ENCODE assay signal across 27 cellular contexts in the genomic region with DNA sequence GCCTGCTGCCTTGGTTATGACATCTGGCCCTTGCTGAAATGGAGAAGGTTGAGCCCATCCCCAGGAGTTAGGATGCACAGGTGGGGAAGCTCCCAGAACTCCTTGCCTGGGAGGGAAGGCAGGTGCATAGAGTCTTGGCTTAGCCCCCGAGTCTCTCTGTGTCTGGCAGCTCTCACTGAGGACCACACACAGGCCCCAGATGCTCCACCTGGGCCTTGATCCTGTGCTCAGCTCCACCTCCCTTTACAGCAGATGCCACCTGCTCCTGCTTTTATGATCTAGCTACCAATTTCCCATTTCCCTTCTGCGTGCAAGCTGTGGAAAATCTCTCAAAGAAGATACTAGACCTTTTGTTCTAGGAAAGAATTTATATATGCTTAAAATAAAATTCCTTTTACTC.
"Had no signal": no experiment of that assay in that cellular context is flagged by ENCODE, and none has a peak within 500 bp of the region (broad histone marks: within the 10 kb centered on the region; RNA-seq: fewer than 3 reads in every experiment).

No MANE protein-coding gene starts in this region.

- DNase-seq: activated CD4-positive, alpha-beta memory T cell treated with anti-CD3 and anti-CD28 coated beads for 36 hours; activated CD4-positive, alpha-beta T cell treated with anti-CD3 and anti-CD28 coated beads, Interleukin-2, amount 10 ng/mL, durations not matched to agents 7 days and 5 days; activated CD4-positive, CD25-positive, alpha-beta regulatory T cell; activated CD8-positive, alpha-beta memory T cell treated with anti-CD3 and anti-CD28 coated beads for 24 hours; activated gamma-delta T cell; activated naive CD4-positive, alpha-beta T cell treated with anti-CD3 and anti-CD28 coated beads for 36 hours; activated naive CD8-positive, alpha-beta T cell treated with anti-CD3 and anti-CD28 coated beads for 36 hours; activated T-cell treated with anti-CD3 and anti-CD28 coated beads for 4 hours; activated T-cell treated with anti-CD3 and anti-CD28 coated beads, Interleukin-2, amount 50 U/mL, for 48 hours; brain microvascular endothelial cell; cerebellar nuclear complex; colonic mucosa; Karpas-422; MM.1S; NCI-H1436; NCI-H187 treated with DMSO at 0.1 percent for 48 hours; NCI-H2081 treated with DMSO at 0.1 percent for 48 hours; NCI-H2227 treated with DMSO at 0.1 percent for 48 hours; NCI-H446 treated with DMSO at 0.1 percent for 48 hours; NCI-H526 treated with DMSO at 0.1 percent for 48 hours; PC-9; SIG-M5; T-cell; T-helper 2 cell; T1000 had no signal

- ATAC-seq: activated T-helper 17 cell treated with anti-CD3 and anti-CD28 coated beads, Interleukin-2, amount 50 U/mL, for 72 hours; K562; T-cell had no signal
